ENCODE assay signal across 6 cellular contexts in genomic region chr4:32172086-32172485, GRCh38.
"Had no signal": no experiment of that assay in that cellular context is flagged by ENCODE, and none has a peak within 500 bp of the region (broad histone marks: within the 10 kb centered on the region; RNA-seq: fewer than 3 reads in every experiment).

No MANE protein-coding gene starts in this region.

- H3K9me3 ChIP-seq: esophagus squamous epithelium had no signal

- H3K36me3 ChIP-seq: esophagus squamous epithelium had no signal

- H3K27me3 ChIP-seq: dorsolateral prefrontal cortex, esophagus squamous epithelium had no signal

- ATAC-seq: activated CD4-positive, CD25-positive, alpha-beta regulatory T cell treated with anti-CD3 and anti-CD28 coated beads, Interleukin-2, amount 50 U/mL, for 24 hours had no signal

- DNase-seq: dorsolateral prefrontal cortex; esophagus squamous epithelium; kidney; stimulated activated CD4-positive, alpha-beta T cell treated with anti-CD3 and anti-CD28 coated beads, Interleukin-2, amount 100 ng/mL, for 48 hours; stimulated activated naive CD4-positive, alpha-beta T cell treated with Interleukin-2 at 50 U/mL for 16 hours had no signal

- H3K27ac ChIP-seq: dorsolateral prefrontal cortex, esophagus squamous epithelium had no signal

- H3K4me3 ChIP-seq: dorsolateral prefrontal cortex, esophagus squamous epithelium had no signal

- H3K4me1 ChIP-seq: esophagus squamous epithelium had no signal
